In the genomic region with DNA sequence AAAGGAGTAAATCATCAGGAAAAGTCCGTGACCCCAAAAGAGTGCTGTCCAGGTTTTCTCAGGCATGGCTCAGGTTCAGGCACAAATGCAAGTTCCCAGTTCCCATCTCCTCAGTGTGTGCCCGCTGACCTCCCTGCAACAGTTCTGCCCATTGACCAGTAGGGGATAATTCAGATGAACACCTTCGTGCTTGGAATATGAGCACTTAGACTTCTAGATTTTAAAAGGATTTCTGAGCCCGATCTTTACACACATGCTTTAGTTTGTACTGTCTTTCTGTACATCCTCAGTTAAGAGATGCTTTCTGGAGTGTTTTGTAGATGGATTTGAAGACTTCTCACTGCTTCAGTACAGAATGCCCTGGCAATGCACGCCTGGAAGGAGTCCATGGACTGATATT, we compare ENCODE assay signal across 13 cellular contexts.
DNase-seq lines count a peak whose midpoint lies in the region; ATAC-seq and TF ChIP-seq lines count a peak whose summit lies in the region.
"Had no signal": no experiment of that assay in that cellular context is flagged by ENCODE, and none has a peak within 500 bp of the region (broad histone marks: within the 10 kb centered on the region; RNA-seq: fewer than 3 reads in every experiment).

No MANE protein-coding gene starts in this region.

- no peak overlapping the region for H3K9ac ChIP-seq in SK-N-SH

- peaks cover 7% of the 10 kb centered on the region for H3K9me3 Mint-ChIP-seq in type B pancreatic cell

- peaks cover 4% of the 10 kb centered on the region for H3K36me3 Mint-ChIP-seq in type B pancreatic cell

- no peak for DNase-seq in SK-N-SH
- no peak for DNase-seq in NB4 (ENCODE audit: low read depth)
- no peak for DNase-seq in choroid plexus epithelial cell (ENCODE audit: low read depth)
- DNase-seq in type B pancreatic cell (ENCODE audit: extremely low spot score, unreplicated experiment), result no peak
- no peak for DNase-seq in testis
- DNase-seq in amygdala (lab: John Stamatoyannopoulos, UW), result no peak
- DNase-seq: activated CD4-positive, alpha-beta T cell treated with anti-CD3 and anti-CD28 coated beads, Interleukin-2, amount 50 U/mL, for 1 hour; NCI-H524 treated with DMSO at 0.1 percent for 48 hours; occipital lobe; spleen had no signal

- no peak overlapping the region for H3K4me3 ChIP-seq in SK-N-SH (ENCODE audit: low read depth in 2 of 2, low read length in 1 of 2)
- no peak overlapping the region for H3K4me3 ChIP-seq in NB4 (ENCODE audit: low read depth, low read length)
- H3K4me3 ChIP-seq in choroid plexus epithelial cell (ENCODE audit: low read depth, low read length), result no peak overlapping the region
- no peak overlapping the region for H3K4me3 ChIP-seq in testis
- H3K4me3 ChIP-seq: GM12878, spleen had no signal

- TF ChIP-seq RAD21 in SK-N-SH (IDR thresholded peaks at IDR 0.05; ENCODE audit: low read length), result no peak

- no peaks in the 10 kb centered on the region for H3F3A ChIP-seq in SK-N-SH (replicated peaks; ENCODE audit: insufficient read depth)

- TF ChIP-seq POLR2A in NB4 (IDR thresholded peaks at IDR 0.05; ENCODE audit: extremely low read depth, insufficient read length), result no peak
- TF ChIP-seq POLR2A in testis (IDR thresholded peaks at IDR 0.05), result no peak

- no peaks in the 10 kb centered on the region for H3K27me3 ChIP-seq in SK-N-SH (ENCODE audit: insufficient read depth)
- no peaks in the 10 kb centered on the region for H3K27me3 ChIP-seq in testis
- H3K27me3 ChIP-seq: spleen had no signal

- H3K36me3 ChIP-seq in SK-N-SH (replicated peaks in 1 of 2; ENCODE audit: control insufficient read depth in 1 of 2, insufficient read depth in 2 of 2, low read length in 1 of 2), result no peaks in the 10 kb centered on the region
- no peaks in the 10 kb centered on the region for H3K36me3 ChIP-seq in testis (ENCODE audit: low read depth, missing control alignments)
- H3K36me3 ChIP-seq: spleen had no signal

- CTCF ChIA-PET in SK-N-SH (lab: Yijun Ruan, JAX), result interaction anchor here (0.7 to 1.7 kb wide), 5 partner anchors 18 to 564 kb away, joined by 3 to 11 read pairs (median 3); no protein-coding TSS in a partner anchor

- H3K4me2 ChIP-seq in SK-N-SH, result no peak overlapping the region

- H3K9me2 ChIP-seq in SK-N-SH, result no peaks in the 10 kb centered on the region

- no peaks in the 10 kb centered on the region for H4K20me1 ChIP-seq in SK-N-SH (ENCODE audit: insufficient read depth)

- H3K27ac ChIP-seq in SK-N-SH (ENCODE audit: low read depth in 2 of 2, low read length in 1 of 2) (no peak overlapping the region), testis (no peak overlapping the region)
- H3K27ac ChIP-seq: spleen had no signal

- POLR2A ChIA-PET in SK-N-SH (lab: Yijun Ruan, JAX), result no interaction called here

- H3K79me2 ChIP-seq in SK-N-SH (ENCODE audit: insufficient read depth), result no peaks in the 10 kb centered on the region

- intact Hi-C loops in testis (cut with DNase I; ENCODE audit: low total_unique reads), result no loop called here

- H3K9me3 ChIP-seq in SK-N-SH (no peaks in the 10 kb centered on the region), testis (no peaks in the 10 kb centered on the region)
- H3K9me3 ChIP-seq: spleen had no signal

- H2AFZ ChIP-seq in SK-N-SH (ENCODE audit: low read depth), result no peak overlapping the region

- ATAC-seq in SK-N-SH treated with all-trans-retinoic acid at 6 μM for 48 hours (no peak; the same call in 2 of the 3 replicates), GM21390 (IDR thresholded peaks at IDR 0.05; ENCODE audit: unreplicated experiment) (no peak)
- ATAC-seq: GM12878 had no signal

- no peaks in the 10 kb centered on the region for H3K4me1 Mint-ChIP-seq in type B pancreatic cell (ENCODE audit: unreplicated experiment)

- TF ChIP-seq CTCF in SK-N-SH (IDR thresholded peaks at IDR 0.05) (peak; percentile 35), NB4 (IDR thresholded peaks at IDR 0.05; ENCODE audit: low read depth, low read length) (peak; percentile 19), choroid plexus epithelial cell (conservative IDR thresholded peaks at IDR 0.05; ENCODE audit: low read depth, low read length) (peak; percentile 34), type B pancreatic cell (conservative IDR thresholded peaks at IDR 0.05) (peak; percentile 61), testis (IDR thresholded peaks at IDR 0.05) (peak in 1 of 3 experiments; percentile 21)

- TF ChIP-seq EP300 in SK-N-SH (IDR thresholded peaks at IDR 0.05; ENCODE audit: borderline replicate concordance in 1 of 2, low read depth in 1 of 2, low read length in 1 of 2), result no peak

- WGBS in SK-N-SH (ENCODE audit: low lambda C conversion rate), result 78% methylated on average over 5 of the region's 5 CpGs
- WGBS in testis, 2 donors, result 79 to 82% methylated on average over 5 of the region's 5 CpGs

- H3K27ac Mint-ChIP-seq in type B pancreatic cell, result no peak overlapping the region

- H3K4me3 Mint-ChIP-seq in type B pancreatic cell, result no peak overlapping the region

- H3K4me1 ChIP-seq in SK-N-SH (ENCODE audit: control insufficient read depth in 1 of 2, insufficient read depth in 2 of 2, low read depth in 1 of 2, low read length in 1 of 2) (no peaks in the 10 kb centered on the region), testis (no peaks in the 10 kb centered on the region)
- H3K4me1 ChIP-seq: spleen had no signal

- no peaks in the 10 kb centered on the region for H3K27me3 Mint-ChIP-seq in type B pancreatic cell

TF ChIP-seq in SK-N-SH, 30 proteins besides CTCF, POLR2A, EP300 and RAD21 (continues in another document):
- TF ChIP-seq FOXJ3 (CRISPR knock-in tag; IDR thresholded peaks at IDR 0.05) (no peak), TCF12 (IDR thresholded peaks at IDR 0.05) (no peak), CHD2 (IDR thresholded peaks at IDR 0.05; ENCODE audit: low read length, partially characterized antibody) (no peak), EZH2phosphoT487 (IDR thresholded peaks at IDR 0.05; ENCODE audit: borderline replicate concordance, low read depth) (no peak), MEF2A (IDR thresholded peaks at IDR 0.05; ENCODE audit: borderline replicate concordance, low read depth) (no peak)
- TF ChIP-seq, protein P1, sequence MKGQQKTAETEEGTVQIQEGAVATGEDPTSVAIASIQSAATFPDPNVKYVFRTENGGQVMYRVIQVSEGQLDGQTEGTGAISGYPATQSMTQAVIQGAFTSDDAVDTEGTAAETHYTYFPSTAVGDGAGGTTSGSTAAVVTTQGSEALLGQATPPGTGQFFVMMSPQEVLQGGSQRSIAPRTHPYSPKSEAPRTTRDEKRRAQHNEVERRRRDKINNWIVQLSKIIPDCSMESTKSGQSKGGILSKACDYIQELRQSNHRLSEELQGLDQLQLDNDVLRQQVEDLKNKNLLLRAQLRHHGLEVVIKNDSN (IDR thresholded peaks at IDR 0.05; ENCODE audit: borderline replicate concordance, low read depth), result no peak
- TF ChIP-seq, protein P2, sequence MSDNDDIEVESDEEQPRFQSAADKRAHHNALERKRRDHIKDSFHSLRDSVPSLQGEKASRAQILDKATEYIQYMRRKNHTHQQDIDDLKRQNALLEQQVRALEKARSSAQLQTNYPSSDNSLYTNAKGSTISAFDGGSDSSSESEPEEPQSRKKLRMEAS (IDR thresholded peaks at IDR 0.05; ENCODE audit: low read depth), result no peak

TF ChIP-seq in SK-N-SH treated with all-trans-retinoic acid at 6 μM for 48 hours, 23 proteins besides CTCF, POLR2A, EP300 and RAD21 (continues in another document):
- TF ChIP-seq, protein P3, sequence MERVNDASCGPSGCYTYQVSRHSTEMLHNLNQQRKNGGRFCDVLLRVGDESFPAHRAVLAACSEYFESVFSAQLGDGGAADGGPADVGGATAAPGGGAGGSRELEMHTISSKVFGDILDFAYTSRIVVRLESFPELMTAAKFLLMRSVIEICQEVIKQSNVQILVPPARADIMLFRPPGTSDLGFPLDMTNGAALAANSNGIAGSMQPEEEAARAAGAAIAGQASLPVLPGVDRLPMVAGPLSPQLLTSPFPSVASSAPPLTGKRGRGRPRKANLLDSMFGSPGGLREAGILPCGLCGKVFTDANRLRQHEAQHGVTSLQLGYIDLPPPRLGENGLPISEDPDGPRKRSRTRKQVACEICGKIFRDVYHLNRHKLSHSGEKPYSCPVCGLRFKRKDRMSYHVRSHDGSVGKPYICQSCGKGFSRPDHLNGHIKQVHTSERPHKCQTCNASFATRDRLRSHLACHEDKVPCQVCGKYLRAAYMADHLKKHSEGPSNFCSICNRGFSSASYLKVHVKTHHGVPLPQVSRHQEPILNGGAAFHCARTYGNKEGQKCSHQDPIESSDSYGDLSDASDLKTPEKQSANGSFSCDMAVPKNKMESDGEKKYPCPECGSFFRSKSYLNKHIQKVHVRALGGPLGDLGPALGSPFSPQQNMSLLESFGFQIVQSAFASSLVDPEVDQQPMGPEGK (CRISPR knock-in tag; IDR thresholded peaks at IDR 0.05; ENCODE audit: borderline replicate concordance), result no peak
- no peak for TF ChIP-seq ARNTL (CRISPR knock-in tag; IDR thresholded peaks at IDR 0.05; ENCODE audit: borderline replicate concordance, low read depth)
- TF ChIP-seq ZC3H10 (CRISPR knock-in tag; IDR thresholded peaks at IDR 0.05), result no peak
- TF ChIP-seq RARB (CRISPR knock-in tag; IDR thresholded peaks at IDR 0.05), result no peak
- TF ChIP-seq ISL1 (CRISPR knock-in tag; IDR thresholded peaks at IDR 0.05), result no peak
- TF ChIP-seq, protein P4, sequence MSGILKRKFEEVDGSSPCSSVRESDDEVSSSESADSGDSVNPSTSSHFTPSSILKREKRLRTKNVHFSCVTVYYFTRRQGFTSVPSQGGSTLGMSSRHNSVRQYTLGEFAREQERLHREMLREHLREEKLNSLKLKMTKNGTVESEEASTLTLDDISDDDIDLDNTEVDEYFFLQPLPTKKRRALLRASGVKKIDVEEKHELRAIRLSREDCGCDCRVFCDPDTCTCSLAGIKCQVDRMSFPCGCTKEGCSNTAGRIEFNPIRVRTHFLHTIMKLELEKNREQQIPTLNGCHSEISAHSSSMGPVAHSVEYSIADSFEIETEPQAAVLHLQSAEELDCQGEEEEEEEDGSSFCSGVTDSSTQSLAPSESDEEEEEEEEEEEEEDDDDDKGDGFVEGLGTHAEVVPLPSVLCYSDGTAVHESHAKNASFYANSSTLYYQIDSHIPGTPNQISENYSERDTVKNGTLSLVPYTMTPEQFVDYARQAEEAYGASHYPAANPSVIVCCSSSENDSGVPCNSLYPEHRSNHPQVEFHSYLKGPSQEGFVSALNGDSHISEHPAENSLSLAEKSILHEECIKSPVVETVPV (CRISPR knock-in tag; IDR thresholded peaks at IDR 0.05), result no peak
- TF ChIP-seq GLIS3 (CRISPR knock-in tag; IDR thresholded peaks at IDR 0.05), result no peak
- TF ChIP-seq ZFP3 (CRISPR knock-in tag; IDR thresholded peaks at IDR 0.05), result no peak
- no peak for TF ChIP-seq OSR1 (CRISPR knock-in tag; IDR thresholded peaks at IDR 0.05)
- no peak for TF ChIP-seq TCF4 (CRISPR knock-in tag; IDR thresholded peaks at IDR 0.05; ENCODE audit: borderline replicate concordance)
